In the genomic region with DNA sequence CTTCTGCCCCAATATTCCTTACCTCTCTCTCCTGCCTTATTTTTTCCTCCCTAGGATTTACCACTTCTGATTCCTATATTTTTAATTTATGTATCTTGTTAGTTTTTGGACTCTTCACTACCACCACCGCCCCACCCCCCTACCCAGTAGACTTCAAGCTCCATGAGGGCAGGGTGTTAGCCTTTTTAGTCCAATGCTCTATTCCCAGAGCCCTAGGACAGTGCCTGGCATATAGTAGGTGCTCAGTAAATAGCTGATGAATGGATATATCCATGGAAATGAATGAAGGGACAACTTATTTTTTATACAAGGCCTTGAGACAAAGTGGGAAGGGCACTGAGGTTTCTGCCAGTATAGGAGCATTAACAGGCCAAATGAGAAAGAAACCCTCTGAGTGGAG, we compare ENCODE assay signal across 15 cellular contexts.
"Had no signal": no experiment of that assay in that cellular context is flagged by ENCODE, and none has a peak within 500 bp of the region (broad histone marks: within the 10 kb centered on the region; RNA-seq: fewer than 3 reads in every experiment).

No MANE protein-coding gene starts in this region.

- H3K27ac ChIP-seq: cardiac muscle cell, hepatocyte, pancreas, testis, upper lobe of right lung had no signal

- H3K27me3 ChIP-seq: cardiac muscle cell, esophagus muscularis mucosa, hepatocyte, left lung, pancreas, spleen, stomach, testis, upper lobe of right lung had no signal

- ATAC-seq: left lung, pancreas, sciatic nerve, upper lobe of right lung had no signal

- DNase-seq: activated B cell treated with CpG ODN at 0.5 μM for 24 hours; activated CD4-positive, alpha-beta T cell treated with anti-CD3 and anti-CD28 coated beads, Interleukin-2, amount 10 ng/mL, durations not matched to agents 24 days and 14 days; kidney; left lung; pancreas; spleen; stomach; testis; upper lobe of right lung had no signal

- FAIRE-seq: kidney, pancreas, TTC549 had no signal

- H3K4me3 ChIP-seq: cardiac muscle cell, esophagus muscularis mucosa, hepatocyte, left lung, pancreas, spleen, stomach, testis, upper lobe of right lung had no signal

- H3K27ac Mint-ChIP-seq: activated naive CD4-positive, alpha-beta T cell treated with anti-CD3 and anti-CD28 coated beads, Interleukin-2, amount 10 ng/mL, durations not matched to agents 7 days and 5 days had no signal

- H3K9me3 ChIP-seq: esophagus muscularis mucosa, left lung, pancreas, spleen, stomach, testis, upper lobe of right lung had no signal

- H3K9me3 Mint-ChIP-seq: activated B cell treated with CpG ODN at 0.5 μM for 24 hours; activated CD4-positive, alpha-beta T cell treated with anti-CD3 and anti-CD28 coated beads, Interleukin-2, amount 10 ng/mL, durations not matched to agents 24 days and 14 days; activated naive CD4-positive, alpha-beta T cell treated with anti-CD3 and anti-CD28 coated beads, Interleukin-2, amount 10 ng/mL, durations not matched to agents 7 days and 5 days had no signal

- H3K4me3 Mint-ChIP-seq: activated B cell treated with CpG ODN at 0.5 μM for 24 hours; activated CD4-positive, alpha-beta T cell treated with anti-CD3 and anti-CD28 coated beads, Interleukin-2, amount 10 ng/mL, durations not matched to agents 24 days and 14 days; activated naive CD4-positive, alpha-beta T cell treated with anti-CD3 and anti-CD28 coated beads, Interleukin-2, amount 10 ng/mL, durations not matched to agents 7 days and 5 days had no signal

- H3K36me3 ChIP-seq: cardiac muscle cell, pancreas had no signal

- H3K27me3 Mint-ChIP-seq: activated B cell treated with CpG ODN at 0.5 μM for 24 hours; activated CD4-positive, alpha-beta T cell treated with anti-CD3 and anti-CD28 coated beads, Interleukin-2, amount 10 ng/mL, durations not matched to agents 24 days and 14 days; activated naive CD4-positive, alpha-beta T cell treated with anti-CD3 and anti-CD28 coated beads, Interleukin-2, amount 10 ng/mL, durations not matched to agents 7 days and 5 days had no signal

- H3K4me2 ChIP-seq: hepatocyte had no signal
